ENCODE assay signal across 14 cellular contexts in the genomic region with DNA sequence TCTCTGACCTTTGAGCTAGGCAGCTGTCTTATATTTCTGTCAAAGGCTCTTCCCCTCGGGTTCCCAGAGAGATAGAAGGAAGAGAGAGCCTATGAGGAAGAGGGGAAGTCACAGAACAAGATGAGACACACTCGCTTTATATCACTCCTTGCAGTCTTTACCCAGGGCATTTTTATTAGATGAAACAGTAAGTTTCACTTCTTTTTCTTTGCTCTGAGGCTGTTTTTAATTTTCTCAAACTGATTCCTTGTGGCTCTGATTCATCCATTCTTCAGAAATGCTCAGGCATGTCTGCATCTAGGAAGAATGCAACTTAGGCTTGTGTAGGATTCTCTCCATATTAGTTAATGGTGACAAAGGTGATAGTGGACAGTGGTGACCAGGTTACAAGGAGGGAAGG.
DNase-seq lines count a peak whose midpoint lies in the region; ATAC-seq, FAIRE-seq and TF ChIP-seq lines count a peak whose summit lies in the region.
"Had no signal": no experiment of that assay in that cellular context is flagged by ENCODE, and none has a peak within 500 bp of the region (broad histone marks: within the 10 kb centered on the region; RNA-seq: fewer than 3 reads in every experiment).

No MANE protein-coding gene starts in this region.

- no peak for ATAC-seq in GM21390 (IDR thresholded peaks at IDR 0.05; ENCODE audit: unreplicated experiment)

- DNase-seq in GM12891 (ENCODE audit: insufficient read length, low spot score): no peak
- DNase-seq in RCC 7860 (ENCODE audit: low spot score): peak; percentile 33
- peak; percentile 77 for DNase-seq in dedifferentiated amniotic fluid mesenchymal stem cell (ENCODE audit: extremely low spot score)
- peak; percentile 73 for DNase-seq in renal cortical epithelial cell (ENCODE audit: low read depth)
- DNase-seq in epidermal melanocyte (ENCODE audit: insufficient read length, low spot score): no peak
- no peak for DNase-seq in NCI-H526 treated with DMSO at 0.1 percent for 48 hours (lab: John Stamatoyannopoulos, UW)
- no peak for DNase-seq in NCI-H1417 (lab: John Stamatoyannopoulos, UW)
- DNase-seq: activated effector memory CD4-positive, alpha-beta T cell treated with anti-CD3 and anti-CD28 coated beads, Interleukin-2, amount 50 U/mL, for 16 hours; islet precursor cell; KG1; NCI-H748 treated with DMSO at 0.1 percent for 48 hours; thyroid gland had no signal

- TF ChIP-seq POLR2A in GM12891 (IDR thresholded peaks at IDR 0.05; ENCODE audit: low read depth, low read length): no peak

- no peak for FAIRE-seq in GM12891 (lab: Jason Lieb, UNC)
- no peak for FAIRE-seq in RCC 7860 (lab: Jason Lieb, UNC)
- FAIRE-seq: GM18507 had no signal

TF ChIP-seq in GM12891, 5 proteins besides CTCF, POLR2A, EP300 and RAD21:
- TF ChIP-seq SPI1 (IDR thresholded peaks at IDR 0.05; ENCODE audit: low read depth, low read length) (peak; percentile 62), TAF1 (IDR thresholded peaks at IDR 0.05; ENCODE audit: low read depth, low read length) (no peak)

Comparison
In these comparisons a context has a peak if more than half of its experiments do, and no peak if none do; other contexts are left out.
1. DNase-seq: peak in RCC 7860 (single experiment), dedifferentiated amniotic fluid mesenchymal stem cell (single experiment) and renal cortical epithelial cell (single experiment); none in GM12891 (single experiment), epidermal melanocyte (single experiment), NCI-H526 treated with DMSO at 0.1 percent for 48 hours (single experiment) and NCI-H1417 (0 of 3).